In genomic region chr14:55198749-55199148, GRCh38 we compare ENCODE assay signal across 19 cellular contexts. TPM values are rescaled to one million over a fixed set of nuclear protein-coding genes. Genes with fewer than 3 reads are reported as not detected.
"Had no signal": no experiment of that assay in that cellular context is flagged by ENCODE, and none has a peak within 500 bp of the region (broad histone marks: within the 10 kb centered on the region; RNA-seq: fewer than 3 reads in every experiment).

No MANE protein-coding gene starts in this region.

- ATAC-seq: heart right ventricle; left lobe of liver; mucosa of descending colon; naive thymus-derived CD8-positive, alpha-beta T cell; psoas muscle; sciatic nerve had no signal

- H3K36me3 ChIP-seq: heart right ventricle, neutrophil, stomach, thoracic aorta, transverse colon had no signal

- H3K9me3 Mint-ChIP-seq: naive thymus-derived CD8-positive, alpha-beta T cell had no signal

- H3K4me3 ChIP-seq: coronary artery, heart right ventricle, mucosa of descending colon, psoas muscle, skin epidermis, stomach, thoracic aorta, transverse colon had no signal

- H3K4me3 Mint-ChIP-seq: naive thymus-derived CD8-positive, alpha-beta T cell had no signal

- H3K4me1 ChIP-seq: heart right ventricle, psoas muscle, stomach had no signal

- H3K9me3 ChIP-seq: heart right ventricle, mucosa of descending colon, neutrophil, psoas muscle, stomach, thoracic aorta, transverse colon had no signal

- H3K4me1 Mint-ChIP-seq: naive thymus-derived CD8-positive, alpha-beta T cell had no signal

- H3K27ac ChIP-seq: coronary artery, heart right ventricle, neutrophil, psoas muscle, skin epidermis, stomach, thoracic aorta, transverse colon had no signal

- DNase-seq: effector CD8-positive, alpha-beta T cell; heart right ventricle; hypothalamus; islet precursor cell; mucosa of descending colon; naive thymus-derived CD8-positive, alpha-beta T cell; psoas muscle; retina; stimulated activated CD4-positive, alpha-beta T cell treated with anti-CD3 and anti-CD28 coated beads, Interleukin-2, amount 100 ng/mL, for 24 hours; stimulated activated naive CD4-positive, alpha-beta T cell; stomach; substantia nigra; transverse colon had no signal

- H3K27ac Mint-ChIP-seq: naive thymus-derived CD8-positive, alpha-beta T cell had no signal

- H3K27me3 ChIP-seq: neutrophil, stomach, transverse colon had no signal

RNA-seq across cellular contexts. Expression of gene DLGAP5, which starts 7.4 kb away (rescaled TPM):
- total RNA-seq: naive thymus-derived CD8-positive, alpha-beta T cell had no signal
- polyA plus RNA-seq: naive thymus-derived CD8-positive, alpha-beta T cell had no signal
